In genomic region chr1:226827968-226828513, GRCh38 we compare ENCODE assay signal across 8 cellular contexts. TPM values are rescaled to one million over a fixed set of nuclear protein-coding genes. Genes with fewer than 3 reads are reported as not detected.
DNase-seq lines count a peak whose midpoint lies in the region; ATAC-seq and TF ChIP-seq lines count a peak whose summit lies in the region.

No MANE protein-coding gene starts in this region.

- H3K36me3 ChIP-seq in cardiac muscle cell = no peaks in the 10 kb centered on the region
- no peaks in the 10 kb centered on the region for H3K36me3 ChIP-seq in transverse colon

- TF ChIP-seq EP300 in transverse colon (IDR thresholded peaks at IDR 0.05; ENCODE audit: low read depth) = no peak

- peak; percentile 87 for TF ChIP-seq CTCF in GM12875 (IDR thresholded peaks at IDR 0.05; ENCODE audit: borderline replicate concordance, insufficient read depth, low read depth, low read length)
- TF ChIP-seq CTCF in cardiac muscle cell (IDR thresholded peaks at IDR 0.05; ENCODE audit: low read depth, low read length) = peak; percentile 92
- peak; percentile 93 to 98 (median 95) for TF ChIP-seq CTCF in transverse colon (IDR thresholded peaks at IDR 0.05)

- no peak for TF ChIP-seq POLR2A in transverse colon (IDR thresholded peaks at IDR 0.05)

- no peaks in the 10 kb centered on the region for H3K9me3 ChIP-seq in cardiac muscle cell (ENCODE audit: low read depth)
- H3K9me3 ChIP-seq in transverse colon = no peaks in the 10 kb centered on the region

- peaks cover 12% of the 10 kb centered on the region for H3K4me1 ChIP-seq in cardiac muscle cell (ENCODE audit: low read depth)
- peaks cover 8 to 17% (median 13%) of the 10 kb centered on the region in 4 donors for H3K4me1 ChIP-seq in transverse colon

- in situ Hi-C loops in transverse colon (cut with MboI; ENCODE audit: low pct_ligation_motif_present in 1 of 4, low pct_unique_long_range_greater_than_20kb in 1 of 4, low sequenced_read_pairs in 3 of 4) = loop anchor here in 3 of 4 donors (5.0 to 25.0 kb wide), 4 partner anchors 93 to 416 kb away; partner anchors contain the start of genes PARP1 (in 2 of the 3) and ITPKB (in 1 of the 3)

- 7 to 15% methylated on average over 7 to 19 of the region's 19 CpGs for WGBS in transverse colon (ENCODE audit: low coverage in 1 of 2), 2 donors

- no peaks in the 10 kb centered on the region for H3K9me3 Mint-ChIP-seq in activated naive CD4-positive, alpha-beta T cell treated with anti-CD3 and anti-CD28 coated beads, Interleukin-2, amount 50 U/mL, for 72 hours

- DNase-seq in NCI-H128 (lab: John Stamatoyannopoulos, UW; ENCODE audit: unreplicated experiment) (peak; percentile 76), SKM-1 (lab: John Stamatoyannopoulos, UW; ENCODE audit: unreplicated experiment) (peak; percentile 97), cardiac muscle cell (ENCODE audit: low read depth in 1 of 2, low spot score in 1 of 2) (peak; percentile 98), posterior cingulate gyrus (peak; percentile 87 to 99 (median 96)), transverse colon (peak; percentile 96)
- DNase-seq in activated naive CD4-positive, alpha-beta T cell treated with anti-CD3 and anti-CD28 coated beads, Interleukin-2, amount 50 U/mL, for 72 hours (ENCODE audit: low spot score in 2 of 2) = peak; percentile 95 to 99

- intact Hi-C loops in posterior cingulate gyrus (cut with DNase I) = loop anchor here (2.0 to 10.0 kb wide), 5 partner anchors 123 to 403 kb away; partner anchors contain the start of gene STUM
- intact Hi-C loops in transverse colon (cut with DNase I; ENCODE audit: low total_unique reads) = loop anchor here (2.0 to 5.0 kb wide), 3 partner anchors 91 to 281 kb away; partner anchors contain the start of gene STUM

- peak overlapping the region; percentile 46 for H3K27ac ChIP-seq in cardiac muscle cell
- peak overlapping the region; percentile 77 to 86 (median 84) for H3K27ac ChIP-seq in transverse colon

- H3K4me3 ChIP-seq in GM12875 (ENCODE audit: low read depth, low read length) (no peak overlapping the region), cardiac muscle cell (no peak overlapping the region), transverse colon (peak overlapping the region in 1 of 4 donors; percentile 19)

- H3K27ac Mint-ChIP-seq in activated naive CD4-positive, alpha-beta T cell treated with anti-CD3 and anti-CD28 coated beads, Interleukin-2, amount 50 U/mL, for 72 hours = peak overlapping the region; percentile 96 to 99

- no peaks in the 10 kb centered on the region for H3K36me3 Mint-ChIP-seq in activated naive CD4-positive, alpha-beta T cell treated with anti-CD3 and anti-CD28 coated beads, Interleukin-2, amount 50 U/mL, for 72 hours

- H3K27me3 ChIP-seq in cardiac muscle cell (no peaks in the 10 kb centered on the region), transverse colon (no peaks in the 10 kb centered on the region)

- ATAC-seq in HG02840 (IDR thresholded peaks at IDR 0.05; ENCODE audit: low FRiP score, unreplicated experiment) = peak; percentile 92
- peak; percentile 100 for ATAC-seq in activated naive CD4-positive, alpha-beta T cell treated with anti-CD3 and anti-CD28 coated beads, Interleukin-2, amount 50 U/mL, for 72 hours

RNA-seq across cellular contexts. Expression of gene PSEN2, which starts 42.4 kb away (rescaled TPM):
- 1 to 10 TPM; 3.3 to 3.6 TPM for total RNA-seq in activated naive CD4-positive, alpha-beta T cell treated with anti-CD3 and anti-CD28 coated beads, Interleukin-2, amount 50 U/mL, for 72 hours
- total RNA-seq in cardiac muscle cell (34.8 and 41.3 TPM in 2 replicates), transverse colon (10 to 100 TPM; 24.6 to 47.5 (median 35.6) TPM)
- 16.4 and 31.1 TPM in 2 replicates for polyA plus RNA-seq in cardiac muscle cell
